ENCODE assay signal across 1 cellular context in genomic region chr6:35297541-35298481, GRCh38.
TF ChIP-seq lines count a peak whose summit lies in the region.

Gene DEF6, plus strand, starts transcription at chr6:35297818. Its CDS starts 39 bp downstream, at chr6:35297857.

TF ChIP-seq in K562, 482 proteins besides CTCF, POLR2A, EP300 and RAD21 (continued from another document and continues in another):
- peak in 1 of 2 experiments; percentile 72; a peak in 1 of 4 replicates for TF ChIP-seq FOXA3 (CRISPR knock-in tag; conservative IDR thresholded peaks at IDR 0.05 in 1 of 2, IDR thresholded peaks at IDR 0.05 in 1 of 2)
- TF ChIP-seq HNRNPH1 (optimal IDR thresholded peaks at IDR 0.05; ENCODE audit: low read depth, low read length), result no peak
- peak; percentile 66 for TF ChIP-seq SPI1 (IDR thresholded peaks at IDR 0.05; ENCODE audit: borderline replicate concordance, low read depth, low read length)
- TF ChIP-seq BHLHE40 (IDR thresholded peaks at IDR 0.05; ENCODE audit: low read length), result peak; percentile 55
- TF ChIP-seq ZNF740 (CRISPR knock-in tag; IDR thresholded peaks at IDR 0.05), result peak; percentile 58; the same call in 1 of the 2 replicates
- no peak for TF ChIP-seq ZNF740 (tag; IDR thresholded peaks at IDR 0.05)
- TF ChIP-seq ETS2 (tag; IDR thresholded peaks at IDR 0.05; ENCODE audit: borderline replicate concordance, poor library complexity, severe bottlenecking), result peak; percentile 9
- no peak for TF ChIP-seq BCLAF1 (IDR thresholded peaks at IDR 0.05; ENCODE audit: borderline replicate concordance in 1 of 2, control insufficient read depth in 1 of 2, low read depth in 2 of 2, low read length in 1 of 2)
- no peak for TF ChIP-seq SMARCB1 (IDR thresholded peaks at IDR 0.05; ENCODE audit: insufficient read length, low read depth)
- peak; percentile 20; the same call in 1 of the 2 replicates for TF ChIP-seq MXI1 (IDR thresholded peaks at IDR 0.05; ENCODE audit: low read depth, low read length)
- TF ChIP-seq KDM5B (IDR thresholded peaks at IDR 0.05; ENCODE audit: insufficient replicate concordance, low read depth, low read length), result peak; percentile 76
- TF ChIP-seq THRA (IDR thresholded peaks at IDR 0.05), result no peak
- TF ChIP-seq KLF6 (CRISPR knock-in tag; IDR thresholded peaks at IDR 0.05; ENCODE audit: borderline replicate concordance), result no peak
- TF ChIP-seq ARID4B (CRISPR knock-in tag; IDR thresholded peaks at IDR 0.05), result peak; percentile 94
- peak; percentile 81 for TF ChIP-seq ZBTB33 (CRISPR knock-in tag; IDR thresholded peaks at IDR 0.05)
- no peak for TF ChIP-seq ZNF224 (CRISPR knock-in tag; IDR thresholded peaks at IDR 0.05)
- TF ChIP-seq ZNF551 (CRISPR knock-in tag; IDR thresholded peaks at IDR 0.05), result no peak
- TF ChIP-seq TAL1 (IDR thresholded peaks at IDR 0.05), result no peak
- TF ChIP-seq CHCHD3 (CRISPR knock-in tag; IDR thresholded peaks at IDR 0.05), result no peak
- no peak for TF ChIP-seq SRSF3 (IDR thresholded peaks at IDR 0.05; ENCODE audit: insufficient read depth, low read length)
- TF ChIP-seq ZHX1 (conservative IDR thresholded peaks at IDR 0.05; ENCODE audit: low read length), result peak; percentile 62; the same call in 1 of the 2 replicates
- no peak for TF ChIP-seq ZNF280A (IDR thresholded peaks at IDR 0.05; ENCODE audit: low read depth, partially characterized antibody)
- peak; percentile 64 for TF ChIP-seq POLR2B (IDR thresholded peaks at IDR 0.05; ENCODE audit: low read depth, partially characterized antibody)
- TF ChIP-seq NFATC3 (IDR thresholded peaks at IDR 0.05), result no peak
- TF ChIP-seq CBX3 (IDR thresholded peaks at IDR 0.05; ENCODE audit: borderline replicate concordance in 1 of 2, low read length in 2 of 2), result peak in 1 of 2 experiments; percentile 82; a peak in 1 of 3 replicates
- TF ChIP-seq TFAM (CRISPR knock-in tag; conservative IDR thresholded peaks at IDR 0.05), result no peak
- no peak for TF ChIP-seq ZKSCAN8 (CRISPR knock-in tag; IDR thresholded peaks at IDR 0.05)
- peak; percentile 79 for TF ChIP-seq EP400 (IDR thresholded peaks at IDR 0.05)
- no peak for TF ChIP-seq FOXO4 (CRISPR knock-in tag; IDR thresholded peaks at IDR 0.05)
- TF ChIP-seq RBM39 (optimal IDR thresholded peaks at IDR 0.05; ENCODE audit: low read depth, low read length), result no peak
- no peak for TF ChIP-seq KLF10 (CRISPR knock-in tag; IDR thresholded peaks at IDR 0.05)
- TF ChIP-seq ZNF165 (CRISPR knock-in tag; IDR thresholded peaks at IDR 0.05; ENCODE audit: borderline replicate concordance), result no peak
- no peak for TF ChIP-seq ZNF239 (CRISPR knock-in tag; IDR thresholded peaks at IDR 0.05)
- no peak for TF ChIP-seq PPARD (CRISPR knock-in tag; IDR thresholded peaks at IDR 0.05)
- no peak for TF ChIP-seq CBFA2T2 (conservative IDR thresholded peaks at IDR 0.05)
- peak; percentile 54; the same call in 1 of the 2 replicates for TF ChIP-seq ARID1B (IDR thresholded peaks at IDR 0.05)
- peak; percentile 92 for TF ChIP-seq SP1 (CRISPR knock-in tag; IDR thresholded peaks at IDR 0.05)
- peak; percentile 86 for TF ChIP-seq GABPB1 (CRISPR knock-in tag; IDR thresholded peaks at IDR 0.05)
- no peak for TF ChIP-seq DLX4 (CRISPR knock-in tag; IDR thresholded peaks at IDR 0.05)
- TF ChIP-seq ELF2 (CRISPR knock-in tag; IDR thresholded peaks at IDR 0.05), result peak; percentile 94
- TF ChIP-seq ZNF280B (CRISPR knock-in tag; IDR thresholded peaks at IDR 0.05), result no peak
